ENCODE assay signal across 1 cellular context in the genomic region with DNA sequence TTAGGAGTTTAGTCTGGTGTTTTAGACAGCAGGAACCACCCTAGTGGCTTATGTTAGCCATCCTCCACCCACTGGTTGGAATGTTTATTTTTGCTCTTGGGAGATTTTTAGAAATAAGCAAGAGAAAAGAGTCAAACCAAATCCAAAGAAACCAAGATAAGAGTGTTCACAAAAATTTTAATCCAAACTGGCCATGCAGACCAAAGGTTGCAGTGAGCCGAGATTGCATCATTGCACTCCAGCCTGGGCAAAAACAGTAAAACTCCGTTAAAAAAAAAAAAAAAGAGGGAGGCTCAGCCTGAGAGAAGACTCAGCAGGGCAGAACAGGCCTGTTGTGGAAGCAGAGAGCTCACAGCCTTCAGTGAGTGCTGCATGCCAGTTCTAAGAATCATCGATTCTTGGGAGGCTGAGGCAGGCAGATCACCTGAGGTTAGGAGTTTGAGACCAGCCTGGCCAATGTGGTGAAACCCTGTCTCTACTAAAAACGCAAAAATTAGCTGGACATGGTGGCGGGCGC.
TF ChIP-seq lines count a peak whose summit lies in the region.

No MANE protein-coding gene starts in this region.

TF ChIP-seq in HepG2, 621 proteins besides CTCF, POLR2A, EP300 and RAD21 (continues in another document):
- no peak for TF ChIP-seq ATF7-NPFF (CRISPR knock-in tag; IDR thresholded peaks at IDR 0.05; ENCODE audit: low read depth)
- peak; percentile 46; the same call in 1 of the 2 replicates for TF ChIP-seq ZNF331 (CRISPR knock-in tag; IDR thresholded peaks at IDR 0.05)
- no peak for TF ChIP-seq SALL2 (CRISPR knock-in tag; IDR thresholded peaks at IDR 0.05)
- no peak for TF ChIP-seq RBM22 (optimal IDR thresholded peaks at IDR 0.05; ENCODE audit: low read length)
- no peak for TF ChIP-seq ZNF280B (CRISPR knock-in tag; IDR thresholded peaks at IDR 0.05; ENCODE audit: borderline replicate concordance)
- TF ChIP-seq BCL6 (CRISPR knock-in tag; IDR thresholded peaks at IDR 0.05), result peak; percentile 57
- peak; percentile 37; the same call in 1 of the 2 replicates for TF ChIP-seq ZNF563 (CRISPR knock-in tag; IDR thresholded peaks at IDR 0.05)
- TF ChIP-seq ZNF644 (CRISPR knock-in tag; IDR thresholded peaks at IDR 0.05; ENCODE audit: low read depth), result peak; percentile 55
- peak; percentile 85 for TF ChIP-seq GATAD2A (CRISPR knock-in tag; IDR thresholded peaks at IDR 0.05)
- TF ChIP-seq MAX (IDR thresholded peaks at IDR 0.05), result 0 out of 2 replicates have a peak, but pooled peaks have one; percentile 29
- TF ChIP-seq ZNF713 (CRISPR knock-in tag; IDR thresholded peaks at IDR 0.05), result no peak
- TF ChIP-seq, protein P1, sequence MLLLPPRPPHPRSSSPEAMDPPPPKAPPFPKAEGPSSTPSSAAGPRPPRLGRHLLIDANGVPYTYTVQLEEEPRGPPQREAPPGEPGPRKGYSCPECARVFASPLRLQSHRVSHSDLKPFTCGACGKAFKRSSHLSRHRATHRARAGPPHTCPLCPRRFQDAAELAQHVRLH (CRISPR knock-in tag; IDR thresholded peaks at IDR 0.05; ENCODE audit: borderline replicate concordance, low read depth), result 0 out of 2 replicates have a peak, but pooled peaks have one; percentile 50
- peak; percentile 34; the same call in 1 of the 2 replicates for TF ChIP-seq ZNF574 (CRISPR knock-in tag; IDR thresholded peaks at IDR 0.05)
- TF ChIP-seq, protein P2, sequence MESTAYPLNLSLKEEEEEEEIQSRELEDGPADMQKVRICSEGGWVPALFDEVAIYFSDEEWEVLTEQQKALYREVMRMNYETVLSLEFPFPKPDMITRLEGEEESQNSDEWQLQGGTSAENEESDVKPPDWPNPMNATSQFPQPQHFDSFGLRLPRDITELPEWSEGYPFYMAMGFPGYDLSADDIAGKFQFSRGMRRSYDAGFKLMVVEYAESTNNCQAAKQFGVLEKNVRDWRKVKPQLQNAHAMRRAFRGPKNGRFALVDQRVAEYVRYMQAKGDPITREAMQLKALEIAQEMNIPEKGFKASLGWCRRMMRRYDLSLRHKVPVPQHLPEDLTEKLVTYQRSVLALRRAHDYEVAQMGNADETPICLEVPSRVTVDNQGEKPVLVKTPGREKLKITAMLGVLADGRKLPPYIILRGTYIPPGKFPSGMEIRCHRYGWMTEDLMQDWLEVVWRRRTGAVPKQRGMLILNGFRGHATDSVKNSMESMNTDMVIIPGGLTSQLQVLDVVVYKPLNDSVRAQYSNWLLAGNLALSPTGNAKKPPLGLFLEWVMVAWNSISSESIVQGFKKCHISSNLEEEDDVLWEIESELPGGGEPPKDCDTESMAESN (CRISPR knock-in tag; conservative IDR thresholded peaks at IDR 0.05), result no peak
- TF ChIP-seq TAF1 (CRISPR knock-in tag; IDR thresholded peaks at IDR 0.05), result peak; percentile 26; the same call in 1 of the 2 replicates
- TF ChIP-seq YEATS2 (CRISPR knock-in tag; IDR thresholded peaks at IDR 0.05; ENCODE audit: borderline replicate concordance), result peak; percentile 26; the same call in 1 of the 2 replicates
- TF ChIP-seq JUND (CRISPR knock-in tag; IDR thresholded peaks at IDR 0.05), result 0 out of 2 replicates have a peak, but pooled peaks have one; percentile 11
- peak; percentile 98 for TF ChIP-seq CEBPG (CRISPR knock-in tag; IDR thresholded peaks at IDR 0.05)
- TF ChIP-seq RXRB (CRISPR knock-in tag; IDR thresholded peaks at IDR 0.05; ENCODE audit: borderline replicate concordance), result peak; percentile 71
- 0 out of 2 replicates have a peak, but pooled peaks have one; percentile 30 for TF ChIP-seq ZNF329 (CRISPR knock-in tag; IDR thresholded peaks at IDR 0.05; ENCODE audit: low read depth)
- TF ChIP-seq RFXAP (CRISPR knock-in tag; IDR thresholded peaks at IDR 0.05; ENCODE audit: borderline replicate concordance), result peak; percentile 16; the same call in 1 of the 2 replicates
- TF ChIP-seq, protein P3, sequence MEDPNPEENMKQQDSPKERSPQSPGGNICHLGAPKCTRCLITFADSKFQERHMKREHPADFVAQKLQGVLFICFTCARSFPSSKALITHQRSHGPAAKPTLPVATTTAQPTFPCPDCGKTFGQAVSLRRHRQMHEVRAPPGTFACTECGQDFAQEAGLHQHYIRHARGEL (CRISPR knock-in tag; IDR thresholded peaks at IDR 0.05), result no peak
- no peak for TF ChIP-seq SOX6 (IDR thresholded peaks at IDR 0.05)
- TF ChIP-seq SOX6 (CRISPR knock-in tag; IDR thresholded peaks at IDR 0.05), result peak; percentile 64
- peak; percentile 48; the same call in 1 of the 2 replicates for TF ChIP-seq ZNF205 (CRISPR knock-in tag; IDR thresholded peaks at IDR 0.05)
- TF ChIP-seq ZBTB37 (CRISPR knock-in tag; IDR thresholded peaks at IDR 0.05), result peak; percentile 70
- peak; percentile 23; the same call in 1 of the 2 replicates for TF ChIP-seq ZNF501 (CRISPR knock-in tag; IDR thresholded peaks at IDR 0.05)
- TF ChIP-seq ZNF607 (CRISPR knock-in tag; IDR thresholded peaks at IDR 0.05; ENCODE audit: borderline replicate concordance), result 0 out of 2 replicates have a peak, but pooled peaks have one; percentile 42
- TF ChIP-seq FOSL2 (CRISPR knock-in tag; IDR thresholded peaks at IDR 0.05), result peak; percentile 53; the same call in 1 of the 2 replicates
- 0 out of 4 replicates have a peak, but pooled peaks of 1 of the 2 experiments have one; percentile 29 for TF ChIP-seq NR2F1 (CRISPR knock-in tag; IDR thresholded peaks at IDR 0.05)
- 0 out of 2 replicates have a peak, but pooled peaks have one; percentile 26 for TF ChIP-seq IRF2 (CRISPR knock-in tag; IDR thresholded peaks at IDR 0.05)
- peak; percentile 34 for TF ChIP-seq SAP130 (CRISPR knock-in tag; IDR thresholded peaks at IDR 0.05; ENCODE audit: low read depth)
- peak; percentile 48; the same call in 1 of the 2 replicates for TF ChIP-seq SOX5 (CRISPR knock-in tag; IDR thresholded peaks at IDR 0.05; ENCODE audit: borderline replicate concordance)
- peak; percentile 60; the same call in 1 of the 2 replicates for TF ChIP-seq NCOA2 (CRISPR knock-in tag; IDR thresholded peaks at IDR 0.05)
- TF ChIP-seq ZNF616 (CRISPR knock-in tag; IDR thresholded peaks at IDR 0.05; ENCODE audit: low read depth), result no peak
- peak; percentile 65; the same call in 1 of the 2 replicates for TF ChIP-seq HOXA3 (CRISPR knock-in tag; IDR thresholded peaks at IDR 0.05)
- TF ChIP-seq ZBTB3 (CRISPR knock-in tag; IDR thresholded peaks at IDR 0.05; ENCODE audit: borderline replicate concordance, low read depth), result peak; percentile 58; the same call in 1 of the 2 replicates
- TF ChIP-seq KDM2A (CRISPR knock-in tag; IDR thresholded peaks at IDR 0.05; ENCODE audit: borderline replicate concordance, low read depth), result peak; percentile 10; the same call in 1 of the 2 replicates
- no peak for TF ChIP-seq SP1 (IDR thresholded peaks at IDR 0.05)
- no peak for TF ChIP-seq SP1 (CRISPR knock-in tag; IDR thresholded peaks at IDR 0.05)
- no peak for TF ChIP-seq ZNF678 (CRISPR knock-in tag; IDR thresholded peaks at IDR 0.05)
- 0 out of 2 replicates have a peak, but pooled peaks have one; percentile 23 for TF ChIP-seq KLF6 (CRISPR knock-in tag; IDR thresholded peaks at IDR 0.05)
- peak; percentile 65 for TF ChIP-seq ZFY (CRISPR knock-in tag; IDR thresholded peaks at IDR 0.05)
- no peak for TF ChIP-seq SMARCC2 (IDR thresholded peaks at IDR 0.05)
- TF ChIP-seq NR2F6 (IDR thresholded peaks at IDR 0.05), result peak; percentile 40; the same call in 1 of the 2 replicates
- TF ChIP-seq NR2F6 (CRISPR knock-in tag; IDR thresholded peaks at IDR 0.05), result 0 out of 2 replicates have a peak, but pooled peaks have one; percentile 24
- TF ChIP-seq, protein P4, sequence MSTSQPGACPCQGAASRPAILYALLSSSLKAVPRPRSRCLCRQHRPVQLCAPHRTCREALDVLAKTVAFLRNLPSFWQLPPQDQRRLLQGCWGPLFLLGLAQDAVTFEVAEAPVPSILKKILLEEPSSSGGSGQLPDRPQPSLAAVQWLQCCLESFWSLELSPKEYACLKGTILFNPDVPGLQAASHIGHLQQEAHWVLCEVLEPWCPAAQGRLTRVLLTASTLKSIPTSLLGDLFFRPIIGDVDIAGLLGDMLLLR (CRISPR knock-in tag; IDR thresholded peaks at IDR 0.05), result no peak
- TF ChIP-seq HNF4G (IDR thresholded peaks at IDR 0.05; ENCODE audit: borderline replicate concordance, low read depth, low read length), result peak; percentile 93
- peak; percentile 63; the same call in 1 of the 2 replicates for TF ChIP-seq HNF4G (CRISPR knock-in tag; IDR thresholded peaks at IDR 0.05; ENCODE audit: borderline replicate concordance, low read depth)
- TF ChIP-seq GFI1 (CRISPR knock-in tag; IDR thresholded peaks at IDR 0.05; ENCODE audit: borderline replicate concordance), result peak; percentile 86
- TF ChIP-seq ATF3 (CRISPR knock-in tag; IDR thresholded peaks at IDR 0.05), result peak; percentile 94
- TF ChIP-seq, protein P5, sequence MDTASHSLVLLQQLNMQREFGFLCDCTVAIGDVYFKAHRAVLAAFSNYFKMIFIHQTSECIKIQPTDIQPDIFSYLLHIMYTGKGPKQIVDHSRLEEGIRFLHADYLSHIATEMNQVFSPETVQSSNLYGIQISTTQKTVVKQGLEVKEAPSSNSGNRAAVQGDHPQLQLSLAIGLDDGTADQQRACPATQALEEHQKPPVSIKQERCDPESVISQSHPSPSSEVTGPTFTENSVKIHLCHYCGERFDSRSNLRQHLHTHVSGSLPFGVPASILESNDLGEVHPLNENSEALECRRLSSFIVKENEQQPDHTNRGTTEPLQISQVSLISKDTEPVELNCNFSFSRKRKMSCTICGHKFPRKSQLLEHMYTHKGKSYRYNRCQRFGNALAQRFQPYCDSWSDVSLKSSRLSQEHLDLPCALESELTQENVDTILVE (CRISPR knock-in tag; IDR thresholded peaks at IDR 0.05), result peak; percentile 16; the same call in 1 of the 2 replicates
- 0 out of 2 replicates have a peak, but pooled peaks have one; percentile 78 for TF ChIP-seq ZNF775 (CRISPR knock-in tag; IDR thresholded peaks at IDR 0.05; ENCODE audit: borderline replicate concordance)
- 0 out of 2 replicates have a peak, but pooled peaks have one; percentile 8 for TF ChIP-seq ETV5 (CRISPR knock-in tag; IDR thresholded peaks at IDR 0.05; ENCODE audit: borderline replicate concordance)
- TF ChIP-seq ZNF317 (CRISPR knock-in tag; IDR thresholded peaks at IDR 0.05), result peak; percentile 72
- peak; percentile 71 for TF ChIP-seq ADNP (CRISPR knock-in tag; IDR thresholded peaks at IDR 0.05)
- peak; percentile 90; the same call in 1 of the 2 replicates for TF ChIP-seq CEBPB (IDR thresholded peaks at IDR 0.05; ENCODE audit: borderline replicate concordance, low read depth, low read length)
- TF ChIP-seq CREB1 (IDR thresholded peaks at IDR 0.05), result no peak
- TF ChIP-seq CREB1 (CRISPR knock-in tag; IDR thresholded peaks at IDR 0.05), result 0 out of 2 replicates have a peak, but pooled peaks have one; percentile 43
- TF ChIP-seq KMT2A (CRISPR knock-in tag; IDR thresholded peaks at IDR 0.05), result 0 out of 2 replicates have a peak, but pooled peaks have one; percentile 61
- TF ChIP-seq DPF2 (CRISPR knock-in tag; IDR thresholded peaks at IDR 0.05; ENCODE audit: borderline replicate concordance, low read depth), result peak; percentile 58; the same call in 1 of the 2 replicates
- peak; percentile 51; the same call in 1 of the 2 replicates for TF ChIP-seq POLR2G (IDR thresholded peaks at IDR 0.05; ENCODE audit: low read depth, low read length)
- TF ChIP-seq SIX1 (CRISPR knock-in tag; IDR thresholded peaks at IDR 0.05; ENCODE audit: borderline replicate concordance), result no peak
